In genomic region chr10:100741386-100742066, GRCh38 we compare ENCODE assay signal across 2 cellular contexts.
A peak's percentile ranks its signal among the peaks of the same experiment; 100 is the strongest.
TF ChIP-seq lines count a peak whose summit lies in the region.

No MANE protein-coding gene starts in this region.

TF ChIP-seq in GM23338, 12 proteins besides CTCF, POLR2A, EP300 and RAD21:
- TF ChIP-seq, protein P1, sequence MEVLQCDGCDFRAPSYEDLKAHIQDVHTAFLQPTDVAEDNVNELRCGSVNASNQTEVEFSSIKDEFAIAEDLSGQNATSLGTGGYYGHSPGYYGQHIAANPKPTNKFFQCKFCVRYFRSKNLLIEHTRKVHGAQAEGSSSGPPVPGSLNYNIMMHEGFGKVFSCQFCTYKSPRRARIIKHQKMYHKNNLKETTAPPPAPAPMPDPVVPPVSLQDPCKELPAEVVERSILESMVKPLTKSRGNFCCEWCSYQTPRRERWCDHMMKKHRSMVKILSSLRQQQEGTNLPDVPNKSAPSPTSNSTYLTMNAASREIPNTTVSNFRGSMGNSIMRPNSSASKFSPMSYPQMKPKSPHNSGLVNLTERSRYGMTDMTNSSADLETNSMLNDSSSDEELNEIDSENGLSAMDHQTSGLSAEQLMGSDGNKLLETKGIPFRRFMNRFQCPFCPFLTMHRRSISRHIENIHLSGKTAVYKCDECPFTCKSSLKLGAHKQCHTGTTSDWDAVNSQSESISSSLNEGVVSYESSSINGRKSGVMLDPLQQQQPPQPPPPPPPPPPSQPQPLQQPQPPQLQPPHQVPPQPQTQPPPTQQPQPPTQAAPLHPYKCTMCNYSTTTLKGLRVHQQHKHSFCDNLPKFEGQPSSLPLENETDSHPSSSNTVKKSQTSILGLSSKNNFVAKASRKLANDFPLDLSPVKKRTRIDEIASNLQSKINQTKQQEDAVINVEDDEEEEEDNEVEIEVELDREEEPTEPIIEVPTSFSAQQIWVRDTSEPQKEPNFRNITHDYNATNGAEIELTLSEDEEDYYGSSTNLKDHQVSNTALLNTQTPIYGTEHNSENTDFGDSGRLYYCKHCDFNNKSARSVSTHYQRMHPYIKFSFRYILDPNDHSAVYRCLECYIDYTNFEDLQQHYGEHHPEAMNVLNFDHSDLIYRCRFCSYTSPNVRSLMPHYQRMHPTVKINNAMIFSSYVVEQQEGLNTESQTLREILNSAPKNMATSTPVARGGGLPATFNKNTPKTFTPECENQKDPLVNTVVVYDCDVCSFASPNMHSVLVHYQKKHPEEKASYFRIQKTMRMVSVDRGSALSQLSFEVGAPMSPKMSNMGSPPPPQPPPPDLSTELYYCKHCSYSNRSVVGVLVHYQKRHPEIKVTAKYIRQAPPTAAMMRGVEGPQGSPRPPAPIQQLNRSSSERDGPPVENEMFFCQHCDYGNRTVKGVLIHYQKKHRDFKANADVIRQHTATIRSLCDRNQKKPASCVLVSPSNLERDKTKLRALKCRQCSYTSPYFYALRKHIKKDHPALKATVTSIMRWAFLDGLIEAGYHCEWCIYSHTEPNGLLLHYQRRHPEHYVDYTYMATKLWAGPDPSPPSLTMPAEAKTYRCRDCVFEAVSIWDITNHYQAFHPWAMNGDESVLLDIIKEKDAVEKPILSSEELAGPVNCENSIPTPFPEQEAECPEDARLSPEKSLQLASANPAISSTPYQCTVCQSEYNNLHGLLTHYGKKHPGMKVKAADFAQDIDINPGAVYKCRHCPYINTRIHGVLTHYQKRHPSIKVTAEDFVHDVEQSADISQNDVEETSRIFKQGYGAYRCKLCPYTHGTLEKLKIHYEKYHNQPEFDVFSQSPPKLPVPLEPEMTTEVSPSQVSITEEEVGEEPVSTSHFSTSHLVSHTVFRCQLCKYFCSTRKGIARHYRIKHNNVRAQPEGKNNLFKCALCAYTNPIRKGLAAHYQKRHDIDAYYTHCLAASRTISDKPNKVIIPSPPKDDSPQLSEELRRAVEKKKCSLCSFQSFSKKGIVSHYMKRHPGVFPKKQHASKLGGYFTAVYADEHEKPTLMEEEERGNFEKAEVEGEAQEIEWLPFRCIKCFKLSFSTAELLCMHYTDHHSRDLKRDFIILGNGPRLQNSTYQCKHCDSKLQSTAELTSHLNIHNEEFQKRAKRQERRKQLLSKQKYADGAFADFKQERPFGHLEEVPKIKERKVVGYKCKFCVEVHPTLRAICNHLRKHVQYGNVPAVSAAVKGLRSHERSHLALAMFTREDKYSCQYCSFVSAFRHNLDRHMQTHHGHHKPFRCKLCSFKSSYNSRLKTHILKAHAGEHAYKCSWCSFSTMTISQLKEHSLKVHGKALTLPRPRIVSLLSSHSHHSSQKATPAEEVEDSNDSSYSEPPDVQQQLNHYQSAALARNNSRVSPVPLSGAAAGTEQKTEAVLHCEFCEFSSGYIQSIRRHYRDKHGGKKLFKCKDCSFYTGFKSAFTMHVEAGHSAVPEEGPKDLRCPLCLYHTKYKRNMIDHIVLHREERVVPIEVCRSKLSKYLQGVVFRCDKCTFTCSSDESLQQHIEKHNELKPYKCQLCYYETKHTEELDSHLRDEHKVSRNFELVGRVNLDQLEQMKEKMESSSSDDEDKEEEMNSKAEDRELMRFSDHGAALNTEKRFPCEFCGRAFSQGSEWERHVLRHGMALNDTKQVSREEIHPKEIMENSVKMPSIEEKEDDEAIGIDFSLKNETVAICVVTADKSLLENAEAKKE (CRISPR knock-in tag; IDR thresholded peaks at IDR 0.05) = no peak
- TF ChIP-seq ZNF331 (CRISPR knock-in tag; IDR thresholded peaks at IDR 0.05; ENCODE audit: low read depth) = no peak
- TF ChIP-seq EZH2 (IDR thresholded peaks at IDR 0.05; ENCODE audit: low read depth, unreplicated experiment) = peak; percentile 82

TF ChIP-seq in GM12878, 131 proteins besides CTCF, POLR2A, EP300 and RAD21:
- TF ChIP-seq SUZ12 (IDR thresholded peaks at IDR 0.05; ENCODE audit: unreplicated experiment) (peak; percentile 47), EZH2 (IDR thresholded peaks at IDR 0.05; ENCODE audit: borderline replicate concordance, control insufficient read depth, low read depth, low read length) (0 out of 2 replicates have a peak, but pooled peaks have one; percentile 68), FOXK2 (IDR thresholded peaks at IDR 0.05) (no peak)
TF ChIP-seq in GM12878: peak in this region for 2.
